14 cellular contexts compared by ENCODE assay signal in the genomic region with DNA sequence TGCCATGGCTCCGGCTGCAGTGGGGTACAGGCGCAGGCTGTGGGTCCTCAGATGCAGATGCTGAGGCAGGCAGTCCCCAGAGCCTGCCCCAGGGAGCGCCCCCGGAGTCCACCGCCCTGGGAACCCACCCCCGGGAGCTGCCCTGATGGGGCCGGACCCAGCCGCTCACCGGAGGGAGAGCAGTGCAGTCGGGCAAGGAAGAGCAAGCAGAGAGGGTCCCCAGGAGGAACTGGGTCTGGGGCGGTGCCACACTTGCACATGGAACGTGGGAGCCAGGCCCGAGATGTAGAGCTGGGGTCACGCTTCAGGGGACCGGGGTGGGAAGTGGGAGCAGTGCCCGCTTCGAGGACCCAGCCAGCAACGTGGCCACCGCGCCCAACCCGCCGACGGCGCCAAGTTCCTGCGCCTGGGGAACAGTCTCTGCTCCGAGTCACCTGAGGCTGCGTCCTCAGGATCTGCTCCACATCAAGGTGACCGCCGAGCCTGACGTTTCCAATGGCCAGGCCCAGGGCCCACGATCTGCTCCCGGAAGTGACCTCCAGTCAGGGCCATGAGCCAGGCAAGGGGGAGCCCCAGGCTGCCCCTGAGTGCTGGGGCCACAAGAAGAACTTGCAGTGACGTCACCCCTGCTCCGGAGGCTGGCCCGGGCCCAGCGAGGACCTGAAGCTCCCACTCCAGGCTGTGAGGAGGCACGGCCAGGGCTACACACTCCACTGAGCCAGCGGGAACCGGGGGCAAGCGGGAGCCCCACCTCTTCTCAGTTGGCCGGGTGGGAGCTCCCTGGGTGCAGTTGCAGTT. TPM values are rescaled to one million over a fixed set of nuclear protein-coding genes. Genes with fewer than 3 reads are reported as not detected.
DNase-seq lines count a peak whose midpoint lies in the region; ATAC-seq and FAIRE-seq lines count a peak whose summit lies in the region.
"Had no signal": no experiment of that assay in that cellular context is flagged by ENCODE, and none has a peak within 500 bp of the region (broad histone marks: within the 10 kb centered on the region; RNA-seq: fewer than 3 reads in every experiment).

No MANE protein-coding gene starts in this region.

- peaks cover 0 to 2% (median 0%) of the 10 kb centered on the region in 5 donors for H3K9me3 ChIP-seq in subcutaneous abdominal adipose tissue (ENCODE audit: control insufficient read depth in 5 of 5, low read length in 5 of 5)

- no peaks in the 10 kb centered on the region for H3K4me1 ChIP-seq in subcutaneous abdominal adipose tissue (ENCODE audit: control insufficient read depth in 5 of 5, insufficient read depth in 5 of 5, low read length in 5 of 5)

- H3K36me3 ChIP-seq in subcutaneous abdominal adipose tissue (ENCODE audit: control insufficient read depth in 5 of 5, insufficient read depth in 5 of 5, low read length in 5 of 5) = no peaks in the 10 kb centered on the region

- H3K27me3 ChIP-seq in subcutaneous abdominal adipose tissue (ENCODE audit: control insufficient read depth in 5 of 5, insufficient read depth in 4 of 5, low read length in 5 of 5) = no peaks in the 10 kb centered on the region

- no peak overlapping the region for H3K27ac ChIP-seq in subcutaneous abdominal adipose tissue (ENCODE audit: low read depth, low read length)

- no peak for FAIRE-seq in urothelium cell line (lab: Jason Lieb, UNC)

- peak; percentile 53 for DNase-seq in SK-N-DZ (ENCODE audit: low spot score)
- DNase-seq in dermis blood vessel endothelial cell = peak; percentile 21
- DNase-seq in left lobe of liver (ENCODE audit: low spot score) = no peak
- DNase-seq in OCI-M2 (lab: John Stamatoyannopoulos, UW; ENCODE audit: unreplicated experiment) = no peak
- no peak for DNase-seq in urothelium cell line (ENCODE audit: low spot score)
- DNase-seq in left colon = no peak
- DNase-seq in NCI-H345 (lab: John Stamatoyannopoulos, UW) = no peak
- DNase-seq: activated T-cell treated with anti-CD3 and anti-CD28 coated beads, Interleukin-2, amount 50 U/mL, for 4 hours; CD4-positive, alpha-beta T cell; NCI-H1092; NCI-H510A; stimulated activated CD4-positive, alpha-beta T cell treated with anti-CD3 and anti-CD28 coated beads, Interleukin-4, amount 100 ng/mL, for 4 hours; stimulated activated naive CD4-positive, alpha-beta T cell had no signal

- ATAC-seq in left lobe of liver (peak; percentile 36), left colon (no peak)

- intact Hi-C loops in left colon (cut with DNase I, micrococcal nuclease) = no loop called here

- peak overlapping the region in 4 of 5 donors; percentile 17 to 35 (median 28) for H3K4me3 ChIP-seq in subcutaneous abdominal adipose tissue (ENCODE audit: low read depth in 1 of 5, low read length in 5 of 5)

- no peak overlapping the region for H3K9ac ChIP-seq in subcutaneous abdominal adipose tissue (ENCODE audit: low read length in 5 of 5)

RNA-seq across cellular contexts. Expression of a gene that starts 27.0 kb away (rescaled TPM):
- polyA plus RNA-seq in SK-N-DZ (2014; cell fraction: cytosol; rRNA removed) = 53.9 and 57.1 TPM in 2 replicates
- polyA plus RNA-seq in SK-N-DZ (2014; cell fraction: nucleus; rRNA removed) = 32.0 and 48.2 TPM in 2 replicates
- total RNA-seq in dermis blood vessel endothelial cell (77.5 and 79.3 TPM in 2 replicates), left lobe of liver (50.2 TPM), left colon (100 to 1,000 TPM; 103 to 121 TPM)

Comparison
In these comparisons a context has a peak if more than half of its experiments do, and no peak if none do; other contexts are left out.
1. DNase-seq: peak in SK-N-DZ (single experiment) and dermis blood vessel endothelial cell (single experiment); none in left lobe of liver (single experiment), OCI-M2 (single experiment), urothelium cell line (single experiment), left colon (0 of 2) and NCI-H345 (single experiment).